ENCODE assay signal across 31 cellular contexts in the genomic region with DNA sequence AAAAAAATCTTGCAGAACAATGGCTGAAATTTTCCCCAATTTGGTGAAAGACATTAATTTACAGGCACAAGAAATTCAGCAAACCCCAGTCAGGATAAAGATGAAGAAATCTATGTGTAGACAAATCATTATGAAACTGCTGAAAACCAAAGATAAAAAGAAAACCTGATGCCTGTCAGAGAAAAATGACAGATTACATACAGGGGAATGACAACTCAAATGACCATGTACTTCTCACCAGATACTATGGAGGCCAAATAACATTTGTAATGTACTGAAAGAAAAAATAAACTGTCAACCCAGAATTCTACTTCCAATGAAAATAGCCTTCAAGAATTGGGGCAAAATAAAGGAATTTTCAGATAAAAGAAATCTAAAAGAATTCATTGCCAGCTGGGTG. TPM values are rescaled to one million over a fixed set of nuclear protein-coding genes. Genes with fewer than 3 reads are reported as not detected.
DNase-seq lines count a peak whose midpoint lies in the region; ATAC-seq, FAIRE-seq and TF ChIP-seq lines count a peak whose summit lies in the region.
"Had no signal": no experiment of that assay in that cellular context is flagged by ENCODE, and none has a peak within 500 bp of the region (broad histone marks: within the 10 kb centered on the region; RNA-seq: fewer than 3 reads in every experiment).

No MANE protein-coding gene starts in this region.

- BruUV-seq in HepG2 (replicated peaks; lab: Mats Ljungman, UMichigan) (no TSS peak), GM12878 (replicated peaks; lab: Mats Ljungman, UMichigan) (no TSS peak)

- H3K4me3 ChIP-seq in HepG2 (replicated peaks in 1 of 3; ENCODE audit: insufficient read depth in 1 of 3, low read depth in 2 of 3, low read length in 3 of 3) = no peak overlapping the region
- no peak overlapping the region for H3K4me3 ChIP-seq in right lobe of liver
- no peak overlapping the region for H3K4me3 ChIP-seq in GM12878
- H3K4me3 ChIP-seq in esophagus muscularis mucosa = no peak overlapping the region
- H3K4me3 ChIP-seq: BLaER1 had no signal

- RAD21 ChIA-PET in GM12878 (lab: Charles Lee; ENCODE audit: unreplicated experiment) = no interaction called here

- H3K9ac ChIP-seq in HepG2 (ENCODE audit: insufficient read depth, low read depth, low read length) = no peak overlapping the region
- no peak overlapping the region for H3K9ac ChIP-seq in GM12878 (ENCODE audit: control insufficient read depth, insufficient read depth, low read length)
- H3K9ac ChIP-seq: BLaER1 had no signal

- ATAC-seq in HepG2 = no peak
- ATAC-seq in right lobe of liver = no peak
- no peak for ATAC-seq in GM12878
- no peak for ATAC-seq in HG03139 (IDR thresholded peaks at IDR 0.05; ENCODE audit: unreplicated experiment)

- TF ChIP-seq CTCF in HepG2 (CRISPR knock-in tag; IDR thresholded peaks at IDR 0.05) = no peak
- TF ChIP-seq CTCF in right lobe of liver (IDR thresholded peaks at IDR 0.05) = no peak
- TF ChIP-seq CTCF in GM12878 (IDR thresholded peaks at IDR 0.05 in 2 of 3, conservative IDR thresholded peaks at IDR 0.05 in 1 of 3; ENCODE audit: control insufficient read depth in 2 of 3, extremely low read depth in 1 of 3, insufficient read depth in 1 of 3, low read depth in 3 of 3, low read length in 3 of 3) = no peak
- TF ChIP-seq CTCF in esophagus muscularis mucosa (IDR thresholded peaks at IDR 0.05) = no peak

- H3K36me3 ChIP-seq in HepG2 (replicated peaks in 1 of 2; ENCODE audit: control insufficient read depth in 1 of 2, insufficient read depth in 2 of 2, low read length in 2 of 2) = no peaks in the 10 kb centered on the region
- H3K36me3 ChIP-seq in right lobe of liver = no peaks in the 10 kb centered on the region
- no peaks in the 10 kb centered on the region for H3K36me3 ChIP-seq in GM12878 (ENCODE audit: control insufficient read depth in 2 of 2, insufficient read depth in 2 of 2, low read length in 1 of 2)
- no peaks in the 10 kb centered on the region for H3K36me3 ChIP-seq in esophagus muscularis mucosa
- H3K36me3 ChIP-seq: BE2C, BLaER1 had no signal

- H2AFZ ChIP-seq in HepG2 (ENCODE audit: low read length) (no peak overlapping the region), GM12878 (ENCODE audit: control insufficient read depth, low read depth, low read length) (no peak overlapping the region)

- H4K20me1 ChIP-seq in HepG2 (ENCODE audit: insufficient read depth, low read length) = no peaks in the 10 kb centered on the region
- no peaks in the 10 kb centered on the region for H4K20me1 ChIP-seq in GM12878 (ENCODE audit: control insufficient read depth, insufficient read depth)
- H4K20me1 ChIP-seq: BLaER1 had no signal

- H3K27me3 ChIP-seq in HepG2 (ENCODE audit: control insufficient read depth in 1 of 2, insufficient read depth in 2 of 2, low read length in 2 of 2) (peaks cover 0 to under 1% of the 10 kb centered on the region in 2 experiments; a peak in 2 of 5 replicates), right lobe of liver (no peaks in the 10 kb centered on the region), GM12878 (replicated peaks in 1 of 2; ENCODE audit: control insufficient read depth in 2 of 2, insufficient read depth in 2 of 2, low read length in 1 of 2) (no peaks in the 10 kb centered on the region), esophagus muscularis mucosa (no peaks in the 10 kb centered on the region)
- H3K27me3 ChIP-seq: BE2C, BLaER1 had no signal

- no peak overlapping the region for H3K4me2 ChIP-seq in HepG2 (ENCODE audit: low read depth, low read length)
- no peak overlapping the region for H3K4me2 ChIP-seq in GM12878 (ENCODE audit: control insufficient read depth, insufficient read depth)
- H3K4me2 ChIP-seq: BLaER1 had no signal

- TF ChIP-seq POLR2A in HepG2 (IDR thresholded peaks at IDR 0.05; ENCODE audit: insufficient read depth in 1 of 2, low read depth in 2 of 2, low read length in 2 of 2) (no peak), right lobe of liver (IDR thresholded peaks at IDR 0.05) (no peak), GM12878 (IDR thresholded peaks at IDR 0.05; ENCODE audit: low read depth, low read length) (no peak), esophagus muscularis mucosa (IDR thresholded peaks at IDR 0.05; ENCODE audit: low read depth) (no peak)

- CTCF ChIA-PET in HepG2 (lab: Yijun Ruan, JAX; ENCODE audit: low intra/inter-chr PET ratio, low total read pairs) = no interaction called here
- CTCF ChIA-PET in GM12878 (lab: Yijun Ruan, JAX) = no interaction called here

- DNase-seq in HepG2 (ENCODE audit: low spot score) (no peak), right lobe of liver (no peak), OCI-M1 (lab: John Stamatoyannopoulos, UW) (peak; percentile 62), GM12878 (ENCODE audit: low read depth, low spot score) (no peak), esophagus muscularis mucosa (ENCODE audit: extremely low spot score) (no peak), glomerular visceral epithelial cell (ENCODE audit: extremely low spot score) (no peak)
- DNase-seq: 8988T; ACHN; BE2C; C1 segment of cervical spinal cord; CD4-positive, alpha-beta memory T cell; CD4-positive, CD25-positive, alpha-beta regulatory T cell; CD8-positive, alpha-beta memory T cell; COR-L47; DMS 273 treated with DMSO at 0.1 percent for 48 hours; DMS153; DMS53; DMS79; DND-41; EL; GDM1 had no signal

- in situ Hi-C loops in HepG2 (cut with HindIII; ENCODE audit: extremely low pct_ligation_motif_present, low pct_unique_long_range_greater_than_20kb) (no loop called here), GM12878 (cut with MboI) (no loop called here)

- H3K9me3 ChIP-seq in HepG2 (ENCODE audit: low read length) = no peaks in the 10 kb centered on the region
- no peaks in the 10 kb centered on the region for H3K9me3 ChIP-seq in right lobe of liver
- H3K9me3 ChIP-seq in GM12878 (replicated peaks; ENCODE audit: control insufficient read depth, insufficient read depth, low read length) = no peaks in the 10 kb centered on the region
- H3K9me3 ChIP-seq in esophagus muscularis mucosa = no peaks in the 10 kb centered on the region
- H3K9me3 ChIP-seq: BE2C, BLaER1 had no signal

- H3K4me1 ChIP-seq in HepG2 (ENCODE audit: insufficient read depth, low read length) = peaks cover 24% of the 10 kb centered on the region
- H3K4me1 ChIP-seq in right lobe of liver = peaks cover 0 to 27% (median 10%) of the 10 kb centered on the region in 4 donors
- peaks cover 8% of the 10 kb centered on the region for H3K4me1 ChIP-seq in GM12878 (ENCODE audit: control insufficient read depth, insufficient read depth, low read length)
- peaks cover 10 to 21% (median 20%) of the 10 kb centered on the region in 4 donors for H3K4me1 ChIP-seq in esophagus muscularis mucosa
- H3K4me1 ChIP-seq: BE2C had no signal

- TF ChIP-seq RAD21 in HepG2 (CRISPR knock-in tag; IDR thresholded peaks at IDR 0.05) (no peak), GM12878 (IDR thresholded peaks at IDR 0.05; ENCODE audit: insufficient read depth, low read depth, low read length) (no peak)

- POLR2A ChIA-PET in HepG2 (lab: Yijun Ruan, JAX) (no interaction called here), GM12878 (lab: Charles Lee) (no interaction called here)

- H3K27ac ChIP-seq in HepG2 (ENCODE audit: extremely low read length, insufficient read depth, low read length) = no peak overlapping the region
- H3K27ac ChIP-seq in right lobe of liver = no peak overlapping the region
- H3K27ac ChIP-seq in GM12878 (ENCODE audit: control insufficient read depth, insufficient read depth) = no peak overlapping the region
- H3K27ac ChIP-seq in esophagus muscularis mucosa (replicated peaks in 1 of 4) = no peak overlapping the region
- H3K27ac ChIP-seq: BLaER1 had no signal

- intact Hi-C loops in HepG2 (cut with micrococcal nuclease; ENCODE audit: unreplicated experiment) (no loop called here), right lobe of liver (cut with DNase I) (no loop called here), GM12878 (cut with micrococcal nuclease; ENCODE audit: unreplicated experiment) (no loop called here), esophagus muscularis mucosa (cut with DNase I) (no loop called here)

- TF ChIP-seq EP300 in HepG2 (IDR thresholded peaks at IDR 0.05; ENCODE audit: low read depth in 2 of 2, low read length in 2 of 2) = no peak
- TF ChIP-seq EP300 in HepG2 (CRISPR knock-in tag; IDR thresholded peaks at IDR 0.05; ENCODE audit: borderline replicate concordance) = no peak
- no peak for TF ChIP-seq EP300 in GM12878 (IDR thresholded peaks at IDR 0.05; ENCODE audit: borderline replicate concordance in 1 of 2, control insufficient read depth in 1 of 2, low read depth in 2 of 2, low read length in 2 of 2)
- TF ChIP-seq EP300 in esophagus muscularis mucosa (IDR thresholded peaks at IDR 0.05) = no peak

- FAIRE-seq in HepG2 (lab: Jason Lieb, UNC) = no peak
- no peak for FAIRE-seq in GM12878 (lab: Jason Lieb, UNC)
- FAIRE-seq: A204.1, GM12891, GM19239 had no signal

- H3K79me2 ChIP-seq in HepG2 (ENCODE audit: insufficient read depth, low read length) = no peaks in the 10 kb centered on the region
- H3K79me2 ChIP-seq in GM12878 (ENCODE audit: control insufficient read depth, insufficient read depth, low read length) = no peaks in the 10 kb centered on the region

- SMC1A ChIA-PET in GM12878 (lab: Charles Lee; ENCODE audit: uncharacterized antibody, unreplicated experiment) = no interaction called here

RNA-seq across cellular contexts. Expression of gene XAF1, which starts 7.2 kb away (rescaled TPM):
- total RNA-seq in HepG2 (2016; rRNA removed; fragmentation: Illumina TruSeq; extraction: Trizol) = 1.7 and 2.4 TPM in 2 replicates
- total RNA-seq in HepG2 (2016; cell fraction: cytosol; rRNA removed; fragmentation: Illumina TruSeq; extraction: Trizol; ENCODE audit: low read depth) = 0.81 and 0.97 TPM in 2 replicates
- 1.7 and 2.1 TPM in 2 replicates for total RNA-seq in HepG2 (2016; cell fraction: insoluble cytoplasmic fraction; rRNA removed; fragmentation: Illumina TruSeq; extraction: Trizol)
- total RNA-seq in HepG2 (2016; cell fraction: membrane; rRNA removed; fragmentation: Illumina TruSeq; extraction: Trizol) = 1.1 and 1.3 TPM in 2 replicates
- 2.1 and 3.7 TPM in 2 replicates for total RNA-seq in HepG2 (2016; cell fraction: nucleus; rRNA removed; fragmentation: Illumina TruSeq; extraction: Trizol)
- 1.2 and 1.6 TPM in 2 replicates for polyA plus RNA-seq in HepG2 (2011; rRNA removed)
- 0.74 and 2.0 TPM in 2 replicates for polyA plus RNA-seq in HepG2 (2011; cell fraction: cytosol; rRNA removed)
- 4.3 and 11.1 TPM in 2 replicates for polyA plus RNA-seq in HepG2 (2011; cell fraction: nucleus; rRNA removed)
- 3.1 and 3.3 TPM in 2 replicates for polyA plus RNA-seq in HepG2 (2012)
- 0.15 and 0.25 TPM in 2 replicates for polyA plus RNA-seq in HepG2 (2016; cell fraction: cytosol; fragmentation: Illumina TruSeq; extraction: Trizol; ENCODE audit: low read depth)
- polyA plus RNA-seq in HepG2 (2016; cell fraction: insoluble cytoplasmic fraction; fragmentation: Illumina TruSeq; extraction: Trizol; ENCODE audit: low read depth) = 2.3 and 3.4 TPM in 2 replicates
- polyA plus RNA-seq in HepG2 (2016; cell fraction: membrane; fragmentation: Illumina TruSeq; extraction: Trizol; ENCODE audit: low read depth) = 0.66 and 0.71 TPM in 2 replicates
- polyA plus RNA-seq in HepG2 (2016; cell fraction: nucleus; fragmentation: Illumina TruSeq; extraction: Trizol; ENCODE audit: insufficient read depth, low read depth) = 6.3 and 9.1 TPM in 2 replicates
- 2.2 TPM in 1 of 2 replicates, not detected in the other for polyA minus RNA-seq in HepG2 (2011; rRNA and poly(A)+ RNA removed; ENCODE audit: low replicate concordance)
- polyA minus RNA-seq in HepG2 (2011; cell fraction: cytosol; rRNA and poly(A)+ RNA removed) = 0.79 and 2.2 TPM in 2 replicates
- polyA minus RNA-seq in HepG2 (2011; cell fraction: nucleus; rRNA and poly(A)+ RNA removed) = 6.2 and 14.3 TPM in 2 replicates
- 10 to 100 TPM; 15.9 to 76.8 (median 42.7) TPM for total RNA-seq in right lobe of liver
- total RNA-seq in GM12878 (2013; cell fraction: nucleolus; rRNA removed) = 339 and 350 TPM in 2 replicates
- 48.9 and 58.3 TPM in 2 replicates for total RNA-seq in GM12878 (2014; rRNA removed)
- 58.1 and 71.7 TPM in 2 replicates for total RNA-seq in GM12878 (2014; rRNA removed; fragmentation: Illumina TruSeq; extraction: Trizol)
- total RNA-seq in GM12878 (2021) = 43.7 and 49.0 TPM in 2 replicates
- 22.4 TPM for polyA plus RNA-seq in GM12878 (2011; ENCODE audit: low read depth)
- 50.0 and 56.3 TPM in 2 replicates for polyA plus RNA-seq in GM12878 (2011; rRNA removed)
- 47.5 and 61.4 TPM in 2 replicates for polyA plus RNA-seq in GM12878 (2011; cell fraction: cytosol; rRNA removed)
- 127 and 186 TPM in 2 replicates for polyA plus RNA-seq in GM12878 (2011; cell fraction: nucleus; rRNA removed)
- 30.4 and 32.9 TPM in 2 replicates for polyA plus RNA-seq in GM12878 (2012)
- polyA plus RNA-seq in GM12878 (2014; fragmentation: Illumina TruSeq; extraction: Trizol) = 59.1 and 73.2 TPM in 2 replicates
- polyA plus RNA-seq in GM12878 (2014; fragmentation: Nextera tagmentation; extraction: Ambion mirVana) = 10 to 100 TPM; 16.3 to 25.0 TPM
- polyA plus RNA-seq in GM12878 (2014; rRNA removed) = 39.2 and 40.3 TPM in 2 replicates
- polyA plus RNA-seq in GM12878 (2016; fragmentation: Nextera tagmentation; extraction: Ambion mirVana) = 10 to 100 TPM; 19.6 to 23.3 TPM
- 146 and 208 TPM in 2 replicates for polyA minus RNA-seq in GM12878 (2011; rRNA and poly(A)+ RNA removed)
- polyA minus RNA-seq in GM12878 (2011; cell fraction: cytosol; rRNA and poly(A)+ RNA removed) = 49.4 and 55.1 TPM in 2 replicates
- 116 and 193 TPM in 2 replicates for polyA minus RNA-seq in GM12878 (2011; cell fraction: nucleus; rRNA and poly(A)+ RNA removed)
- 10 to 100 TPM; 11.1 to 35.3 (median 15.9) TPM for total RNA-seq in esophagus muscularis mucosa
- total RNA-seq: A673, G401 had no signal

RNA-seq across cellular contexts. Expression of gene FBXO39, which starts 27.4 kb away (rescaled TPM):
- total RNA-seq in HepG2 (2016; rRNA removed; fragmentation: Illumina TruSeq; extraction: Trizol) (not detected in 2 replicates), right lobe of liver (1 to 10 TPM in 1 of 6 experiments, under 1 TPM in 4, not detected in 1; 0.33 to 1.2 (median 0.49) TPM), GM12878 (2014; rRNA removed) (0.11 TPM in 1 of 2 replicates, not detected in the other), GM12878 (2014; rRNA removed; fragmentation: Illumina TruSeq; extraction: Trizol) (0.18 TPM in 1 of 2 replicates, not detected in the other), GM12878 (2021) (not detected in 2 replicates), esophagus muscularis mucosa (under 1 TPM in 2 of 4 donors, not detected in 2; 0.33 to 0.83 TPM)
- total RNA-seq in HepG2 (2016; cell fraction: cytosol; rRNA removed; fragmentation: Illumina TruSeq; extraction: Trizol; ENCODE audit: low read depth) = not detected in 2 replicates
- total RNA-seq in HepG2 (2016; cell fraction: insoluble cytoplasmic fraction; rRNA removed; fragmentation: Illumina TruSeq; extraction: Trizol) = not detected in 2 replicates
- not detected in 2 replicates for total RNA-seq in HepG2 (2016; cell fraction: membrane; rRNA removed; fragmentation: Illumina TruSeq; extraction: Trizol)
- not detected in 2 replicates for total RNA-seq in HepG2 (2016; cell fraction: nucleus; rRNA removed; fragmentation: Illumina TruSeq; extraction: Trizol)
- polyA plus RNA-seq in HepG2 (2011; rRNA removed) (0.09 and 0.17 TPM in 2 replicates), GM12878 (2011; rRNA removed) (0.62 and 0.65 TPM in 2 replicates), GM12878 (2014; fragmentation: Illumina TruSeq; extraction: Trizol) (0.13 TPM in 1 of 2 replicates, not detected in the other), GM12878 (2014; fragmentation: Nextera tagmentation; extraction: Ambion mirVana) (under 1 TPM in 1 of 2 experiments, not detected in 1; 0.05 TPM), GM12878 (2014; rRNA removed) (0.15 TPM in 1 of 2 replicates, not detected in the other), GM12878 (2016; fragmentation: Nextera tagmentation; extraction: Ambion mirVana) (not detected)
- 0.12 TPM in 1 of 2 replicates, not detected in the other for polyA plus RNA-seq in HepG2 (2011; cell fraction: cytosol; rRNA removed)
- 0.11 and 0.43 TPM in 2 replicates for polyA plus RNA-seq in HepG2 (2011; cell fraction: nucleus; rRNA removed)
- 0.08 and 0.21 TPM in 2 replicates for polyA plus RNA-seq in HepG2 (2012)
- not detected in 2 replicates for polyA plus RNA-seq in HepG2 (2016; cell fraction: cytosol; fragmentation: Illumina TruSeq; extraction: Trizol; ENCODE audit: low read depth)
- polyA plus RNA-seq in HepG2 (2016; cell fraction: insoluble cytoplasmic fraction; fragmentation: Illumina TruSeq; extraction: Trizol; ENCODE audit: low read depth) = not detected in 2 replicates
- not detected in 2 replicates for polyA plus RNA-seq in HepG2 (2016; cell fraction: membrane; fragmentation: Illumina TruSeq; extraction: Trizol; ENCODE audit: low read depth)
- not detected in 2 replicates for polyA plus RNA-seq in HepG2 (2016; cell fraction: nucleus; fragmentation: Illumina TruSeq; extraction: Trizol; ENCODE audit: insufficient read depth, low read depth)
- 0.28 TPM in 1 of 2 replicates, not detected in the other for polyA minus RNA-seq in HepG2 (2011; rRNA and poly(A)+ RNA removed; ENCODE audit: low replicate concordance)
- polyA minus RNA-seq in HepG2 (2011; cell fraction: cytosol; rRNA and poly(A)+ RNA removed) = not detected in 2 replicates
- 0.52 and 0.99 TPM in 2 replicates for polyA minus RNA-seq in HepG2 (2011; cell fraction: nucleus; rRNA and poly(A)+ RNA removed)
- total RNA-seq in GM12878 (2013; cell fraction: nucleolus; rRNA removed) = 3.8 and 4.3 TPM in 2 replicates
- polyA plus RNA-seq in GM12878 (2011; ENCODE audit: low read depth) = not detected
- polyA plus RNA-seq in GM12878 (2011; cell fraction: cytosol; rRNA removed) = 0.36 and 0.50 TPM in 2 replicates
- polyA plus RNA-seq in GM12878 (2011; cell fraction: nucleus; rRNA removed) = 2.0 and 2.1 TPM in 2 replicates
- polyA plus RNA-seq in GM12878 (2012) = 0.14 and 0.35 TPM in 2 replicates
- polyA minus RNA-seq in GM12878 (2011; rRNA and poly(A)+ RNA removed) = 1.1 and 1.2 TPM in 2 replicates
- not detected in 2 replicates for polyA minus RNA-seq in GM12878 (2011; cell fraction: cytosol; rRNA and poly(A)+ RNA removed)
- polyA minus RNA-seq in GM12878 (2011; cell fraction: nucleus; rRNA and poly(A)+ RNA removed) = 1.5 TPM in 2 replicates
- total RNA-seq: A673; CD8-positive, alpha-beta memory T cell; G401 had no signal
- polyA plus RNA-seq: CD14-positive monocyte; CD8-positive, alpha-beta memory T cell had no signal

RNA-seq across cellular contexts. Expression of gene SLC13A5, which starts 35.4 kb away (rescaled TPM):
- total RNA-seq in HepG2 (2016; rRNA removed; fragmentation: Illumina TruSeq; extraction: Trizol) = 24.4 and 42.8 TPM in 2 replicates
- 6.1 and 8.5 TPM in 2 replicates for total RNA-seq in HepG2 (2016; cell fraction: cytosol; rRNA removed; fragmentation: Illumina TruSeq; extraction: Trizol; ENCODE audit: low read depth)
- total RNA-seq in HepG2 (2016; cell fraction: insoluble cytoplasmic fraction; rRNA removed; fragmentation: Illumina TruSeq; extraction: Trizol) = 24.1 and 44.5 TPM in 2 replicates
- total RNA-seq in HepG2 (2016; cell fraction: membrane; rRNA removed; fragmentation: Illumina TruSeq; extraction: Trizol) = 21.2 and 24.0 TPM in 2 replicates
- total RNA-seq in HepG2 (2016; cell fraction: nucleus; rRNA removed; fragmentation: Illumina TruSeq; extraction: Trizol) = 74.8 and 81.7 TPM in 2 replicates
- 310 and 460 TPM in 2 replicates for polyA plus RNA-seq in HepG2 (2011; rRNA removed)
- 141 and 152 TPM in 2 replicates for polyA plus RNA-seq in HepG2 (2011; cell fraction: cytosol; rRNA removed)
- 496 and 544 TPM in 2 replicates for polyA plus RNA-seq in HepG2 (2011; cell fraction: nucleus; rRNA removed)
- 253 and 287 TPM in 2 replicates for polyA plus RNA-seq in HepG2 (2012)
- polyA plus RNA-seq in HepG2 (2016; cell fraction: cytosol; fragmentation: Illumina TruSeq; extraction: Trizol; ENCODE audit: low read depth) = 11.4 and 13.1 TPM in 2 replicates
- polyA plus RNA-seq in HepG2 (2016; cell fraction: insoluble cytoplasmic fraction; fragmentation: Illumina TruSeq; extraction: Trizol; ENCODE audit: low read depth) = 42.4 and 50.4 TPM in 2 replicates
- 28.2 and 31.8 TPM in 2 replicates for polyA plus RNA-seq in HepG2 (2016; cell fraction: membrane; fragmentation: Illumina TruSeq; extraction: Trizol; ENCODE audit: low read depth)
- 169 and 186 TPM in 2 replicates for polyA plus RNA-seq in HepG2 (2016; cell fraction: nucleus; fragmentation: Illumina TruSeq; extraction: Trizol; ENCODE audit: insufficient read depth, low read depth)
- 0.40 and 2,799 TPM in 2 replicates for polyA minus RNA-seq in HepG2 (2011; rRNA and poly(A)+ RNA removed; ENCODE audit: low replicate concordance)
- 352 and 410 TPM in 2 replicates for polyA minus RNA-seq in HepG2 (2011; cell fraction: cytosol; rRNA and poly(A)+ RNA removed)
- polyA minus RNA-seq in HepG2 (2011; cell fraction: nucleus; rRNA and poly(A)+ RNA removed) = 342 and 399 TPM in 2 replicates
- total RNA-seq in right lobe of liver = 100 to 1,000 TPM; 142 to 383 (median 264) TPM
- not detected in 2 replicates for total RNA-seq in GM12878 (2013; cell fraction: nucleolus; rRNA removed)
- total RNA-seq in GM12878 (2014; rRNA removed) = not detected in 2 replicates
- total RNA-seq in GM12878 (2014; rRNA removed; fragmentation: Illumina TruSeq; extraction: Trizol) = not detected in 2 replicates
- 0.23 TPM in 1 of 2 replicates, not detected in the other for total RNA-seq in GM12878 (2021)
- not detected for polyA plus RNA-seq in GM12878 (2011; ENCODE audit: low read depth)
- polyA plus RNA-seq in GM12878 (2011; rRNA removed) = not detected in 2 replicates
- polyA plus RNA-seq in GM12878 (2011; cell fraction: cytosol; rRNA removed) = not detected in 2 replicates
- polyA plus RNA-seq in GM12878 (2011; cell fraction: nucleus; rRNA removed) = 0.10 TPM in 1 of 2 replicates, not detected in the other
- polyA plus RNA-seq in GM12878 (2012) = 0.06 and 0.07 TPM in 2 replicates
- polyA plus RNA-seq in GM12878 (2014; fragmentation: Illumina TruSeq; extraction: Trizol) = not detected in 2 replicates
- not detected for polyA plus RNA-seq in GM12878 (2014; fragmentation: Nextera tagmentation; extraction: Ambion mirVana)
- not detected in 2 replicates for polyA plus RNA-seq in GM12878 (2014; rRNA removed)
- polyA plus RNA-seq in GM12878 (2016; fragmentation: Nextera tagmentation; extraction: Ambion mirVana) = not detected
- 0.05 TPM in 1 of 2 replicates, not detected in the other for polyA minus RNA-seq in GM12878 (2011; rRNA and poly(A)+ RNA removed)
- polyA minus RNA-seq in GM12878 (2011; cell fraction: cytosol; rRNA and poly(A)+ RNA removed) = not detected in 2 replicates
- polyA minus RNA-seq in GM12878 (2011; cell fraction: nucleus; rRNA and poly(A)+ RNA removed) = not detected in 2 replicates
- total RNA-seq in esophagus muscularis mucosa = under 1 TPM in 1 of 4 donors, not detected in 3; 0.34 TPM
- total RNA-seq: A673; CD4-positive, alpha-beta memory T cell; CD4-positive, CD25-positive, alpha-beta regulatory T cell; CD8-positive, alpha-beta memory T cell; Daoy; G401 had no signal
- polyA plus RNA-seq: AG04450; CD14-positive monocyte; CD4-positive, alpha-beta memory T cell; CD4-positive, CD25-positive, alpha-beta regulatory T cell; CD8-positive, alpha-beta memory T cell had no signal

Comparison
In these comparisons a context has a peak if more than half of its experiments do, and no peak if none do; other contexts are left out.
1. RNA of gene SLC13A5, which starts 35.4 kb away (total RNA-seq): 142 to 383 TPM in right lobe of liver and 6.1 to 81.7 TPM in HepG2; 0.23 TPM in GM12878 and 0.34 TPM in esophagus muscularis mucosa; every median in the first group is over 4 times any median in the second.